ENCODE assay signal across 9 cellular contexts in the genomic region with DNA sequence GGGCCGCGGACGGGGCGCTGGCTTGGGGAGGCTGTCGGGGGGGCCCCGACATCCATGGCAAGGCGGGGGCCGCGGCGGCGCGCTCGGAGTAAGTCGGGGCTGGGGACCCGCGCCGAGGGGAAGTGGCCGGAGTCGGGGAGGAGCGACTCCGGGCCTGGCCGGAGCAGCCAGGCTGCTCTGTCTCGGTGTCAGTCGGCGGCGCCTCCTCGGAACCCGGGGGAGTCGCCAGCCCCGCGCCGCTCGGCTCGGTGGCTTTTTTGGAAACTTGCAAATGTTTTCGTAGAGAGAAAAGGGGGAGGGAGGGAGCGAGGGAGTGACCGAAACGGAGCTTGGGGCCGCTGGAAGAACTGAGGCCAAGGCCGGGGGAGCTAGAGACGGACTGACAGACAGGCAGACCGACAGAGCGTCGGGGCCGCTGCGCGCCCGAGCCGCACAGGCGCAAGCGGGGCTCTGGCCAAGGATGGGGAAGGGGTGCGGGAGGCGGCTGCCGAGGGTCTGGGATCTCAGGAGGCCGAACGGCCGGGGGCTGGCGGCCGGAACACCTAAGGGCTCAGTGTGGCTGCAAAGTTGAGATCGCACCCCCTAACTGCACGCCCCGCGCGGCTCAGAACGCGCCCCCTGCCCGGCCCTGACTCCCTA. TPM values are rescaled to one million over a fixed set of nuclear protein-coding genes. Genes with fewer than 3 reads are reported as not detected.
DNase-seq lines count a peak whose midpoint lies in the region; ATAC-seq, FAIRE-seq and TF ChIP-seq lines count a peak whose summit lies in the region.
"Had no signal": no experiment of that assay in that cellular context is flagged by ENCODE, and none has a peak within 500 bp of the region (broad histone marks: within the 10 kb centered on the region; RNA-seq: fewer than 3 reads in every experiment).

No MANE protein-coding gene starts in this region.

- H3K27ac ChIP-seq in VCaP (peak overlapping the region; percentile 13; the same call in 1 of the 2 replicates), pancreas (no peak overlapping the region)

- 1% methylated on average over 65 to 67 of the region's 67 CpGs for WGBS in pancreas, 2 donors

- no peaks in the 10 kb centered on the region for H3K36me3 ChIP-seq in pancreas

- H3K27me3 ChIP-seq in pancreas = peaks cover 0 to 4% (median 0%) of the 10 kb centered on the region in 4 donors

- no peaks in the 10 kb centered on the region for H3K9me3 ChIP-seq in pancreas

- ATAC-seq in pancreas = peak; percentile 39 to 52 (median 45)

- no peak for FAIRE-seq in pancreas (lab: Jason Lieb, UNC)

- H3K4me3 ChIP-seq in fibroblast of villous mesenchyme (ENCODE audit: low read depth, low read length) = peak overlapping the region; percentile 61
- H3K4me3 ChIP-seq in pancreas = peak overlapping the region in 3 of 4 donors; percentile 33 to 55 (median 35)

- H3K4me1 ChIP-seq in pancreas = peaks cover 0 to 4% (median 3%) of the 10 kb centered on the region in 3 donors

- DNase-seq in NCI-H1417 (lab: John Stamatoyannopoulos, UW) (peak in 2 of 3 experiments; percentile 38 to 41), NCI-H1417 treated with DMSO at 0.1 percent for 48 hours (lab: John Stamatoyannopoulos, UW) (no peak), fibroblast of villous mesenchyme (ENCODE audit: low read depth) (peak; percentile 40), pancreas (peak in 1 of 6 donors; percentile 72), HCEC 1CT (no peak), NCI-H187 treated with DMSO at 0.1 percent for 48 hours (lab: John Stamatoyannopoulos, UW) (no peak), NCI-H526 treated with DMSO at 0.1 percent for 48 hours (lab: John Stamatoyannopoulos, UW) (no peak)

- intact Hi-C loops in pancreas (cut with DNase I) = no loop called here

- TF ChIP-seq CTCF in VCaP (conservative IDR thresholded peaks at IDR 0.05) = no peak
- TF ChIP-seq CTCF in fibroblast of villous mesenchyme (IDR thresholded peaks at IDR 0.05; ENCODE audit: insufficient read depth, low read depth, low read length) = no peak
- no peak for TF ChIP-seq CTCF in pancreas (IDR thresholded peaks at IDR 0.05)

RNA-seq across cellular contexts. Expression of a gene that starts 5.0 kb away (rescaled TPM):
- total RNA-seq in fibroblast of villous mesenchyme = 2.3 and 2.6 TPM in 2 replicates
- 1 to 10 TPM in 4 of 6 donors, under 1 TPM in 2; 0.49 to 2.9 (median 1.3) TPM for total RNA-seq in pancreas
- 10 to 100 TPM; 32.0 to 34.8 TPM for polyA plus RNA-seq in pancreas
- total RNA-seq: activated CD8-positive, alpha-beta memory T cell treated with anti-CD3 and anti-CD28 coated beads for 36 hours had no signal

RNA-seq across cellular contexts. Expression of a gene that starts 19.3 kb away (rescaled TPM):
- total RNA-seq in fibroblast of villous mesenchyme = 0.97 and 1.7 TPM in 2 replicates
- total RNA-seq in pancreas = 1 to 10 TPM in 1 of 6 donors, under 1 TPM in 3, not detected in 2; 0.26 to 2.4 (median 0.37) TPM
- 1 to 10 TPM; 1.0 to 2.5 TPM for polyA plus RNA-seq in pancreas
- total RNA-seq: activated CD8-positive, alpha-beta memory T cell treated with anti-CD3 and anti-CD28 coated beads for 36 hours had no signal

Comparison
In these comparisons a context has a peak if more than half of its experiments do, and no peak if none do; other contexts are left out.
1. DNase-seq: peak in NCI-H1417 (2 of 3) and fibroblast of villous mesenchyme (single experiment); none in NCI-H1417 treated with DMSO at 0.1 percent for 48 hours (single experiment), HCEC 1CT (single experiment), NCI-H187 treated with DMSO at 0.1 percent for 48 hours (single experiment) and NCI-H526 treated with DMSO at 0.1 percent for 48 hours (single experiment).